Comparison of ENCODE assay signal across 18 cellular contexts in the genomic region with DNA sequence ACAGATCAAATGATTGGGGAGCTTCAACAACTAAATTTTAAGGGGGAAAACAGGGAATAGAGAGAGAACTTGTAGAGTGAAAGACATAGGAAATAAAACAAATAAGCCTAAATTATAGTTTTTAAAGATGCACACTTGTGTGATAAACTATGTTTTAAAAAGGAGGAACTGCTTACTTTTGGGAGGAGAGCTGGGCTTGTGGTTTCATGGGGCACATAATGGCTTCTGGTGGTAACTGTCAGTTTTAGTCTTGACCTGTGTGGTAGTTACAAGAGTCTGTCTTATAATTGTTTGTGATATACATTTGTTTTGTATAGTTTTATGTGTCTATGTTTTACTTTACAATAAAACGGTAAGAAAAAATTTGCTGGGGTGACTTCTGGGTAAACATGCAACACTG.
A peak's percentile ranks its signal among the peaks of the same experiment; 100 is the strongest.
DNase-seq lines count a peak whose midpoint lies in the region; ATAC-seq and TF ChIP-seq lines count a peak whose summit lies in the region.
"Had no signal": no experiment of that assay in that cellular context is flagged by ENCODE, and none has a peak within 500 bp of the region (broad histone marks: within the 10 kb centered on the region; RNA-seq: fewer than 3 reads in every experiment).

No MANE protein-coding gene starts in this region.

- ATAC-seq in GM18498 (IDR thresholded peaks at IDR 0.05; ENCODE audit: unreplicated experiment) (peak; percentile 66), GM21786 (IDR thresholded peaks at IDR 0.05; ENCODE audit: unreplicated experiment) (peak; percentile 30), HG03432 (IDR thresholded peaks at IDR 0.05; ENCODE audit: unreplicated experiment) (peak; percentile 42)
- ATAC-seq: effector memory CD8-positive, alpha-beta T cell; gastrocnemius medialis had no signal

- no peaks in the 10 kb centered on the region for H3K4me1 Mint-ChIP-seq in endodermal cell

- H3K9me3 ChIP-seq in endodermal cell (ENCODE audit: control insufficient read depth, low read length) (no peaks in the 10 kb centered on the region), ascending aorta (no peaks in the 10 kb centered on the region)
- H3K9me3 ChIP-seq: breast epithelium, gastrocnemius medialis, HAP-1, vagina had no signal

- H3K27me3 ChIP-seq in endodermal cell (ENCODE audit: control insufficient read depth, insufficient read depth, low read length, poor library complexity, severe bottlenecking) (no peaks in the 10 kb centered on the region), ascending aorta (no peaks in the 10 kb centered on the region)
- H3K27me3 ChIP-seq: breast epithelium, gastrocnemius medialis, vagina had no signal

- H3K4me3 Mint-ChIP-seq in endodermal cell, result no peak overlapping the region
- H3K4me3 Mint-ChIP-seq: activated naive CD4-positive, alpha-beta T cell treated with anti-CD3 and anti-CD28 coated beads for 36 hours; effector memory CD8-positive, alpha-beta T cell had no signal

- H3K27ac Mint-ChIP-seq in endodermal cell, result no peak overlapping the region
- H3K27ac Mint-ChIP-seq: activated naive CD4-positive, alpha-beta T cell treated with anti-CD3 and anti-CD28 coated beads for 36 hours; effector memory CD8-positive, alpha-beta T cell had no signal

- H3K36me3 ChIP-seq in endodermal cell (ENCODE audit: control insufficient read depth, insufficient read depth, low read length) (no peaks in the 10 kb centered on the region), ascending aorta (no peaks in the 10 kb centered on the region)
- H3K36me3 ChIP-seq: breast epithelium, gastrocnemius medialis, HAP-1, vagina had no signal

- H3K4me1 ChIP-seq in endodermal cell (ENCODE audit: control insufficient read depth, insufficient read depth, low read length) (no peaks in the 10 kb centered on the region), ascending aorta (no peaks in the 10 kb centered on the region)
- H3K4me1 ChIP-seq: breast epithelium, gastrocnemius medialis, vagina had no signal

- H3K27ac ChIP-seq in endodermal cell (ENCODE audit: low read depth, low read length) (no peak overlapping the region), ascending aorta (no peak overlapping the region)
- H3K27ac ChIP-seq: breast epithelium, gastrocnemius medialis, vagina, VCaP had no signal

- H3K4me3 ChIP-seq in endodermal cell (ENCODE audit: low read length) (no peak overlapping the region), ascending aorta (no peak overlapping the region)
- H3K4me3 ChIP-seq: breast epithelium, gastrocnemius medialis, HAP-1, vagina had no signal

- H3K36me3 Mint-ChIP-seq in endodermal cell (ENCODE audit: low read depth), result no peaks in the 10 kb centered on the region

- DNase-seq in RPMI8226 (peak; percentile 42), NCI-H524 (lab: John Stamatoyannopoulos, UW) (no peak), endodermal cell (no peak), ascending aorta (ENCODE audit: low spot score in 2 of 2) (no peak), H4 (ENCODE audit: low spot score) (no peak)
- DNase-seq: activated naive CD4-positive, alpha-beta T cell treated with anti-CD3 and anti-CD28 coated beads for 36 hours; effector memory CD8-positive, alpha-beta T cell; gastrocnemius medialis; NCI-H1417 treated with DMSO at 0.1 percent for 48 hours; NCI-H446 treated with DMSO at 0.1 percent for 48 hours; stimulated activated CD4-positive, alpha-beta T cell treated with anti-CD3 and anti-CD28 coated beads, Interleukin-1b, Interleukin-23, amount 100 ng/mL, for 48 hours had no signal

- WGBS in endodermal cell (ENCODE audit: insufficient coverage in 1 of 2, insufficient read length in 1 of 2), 2 experiments, result 97 to 100% methylated on average over 1 of the region's 1 CpG

- no peaks in the 10 kb centered on the region for H3K27me3 Mint-ChIP-seq in endodermal cell (ENCODE audit: insufficient read depth)
- H3K27me3 Mint-ChIP-seq: effector memory CD8-positive, alpha-beta T cell had no signal

- H3K9ac ChIP-seq in endodermal cell (ENCODE audit: extremely low read depth, low read length, poor library complexity, severe bottlenecking), result no peak overlapping the region

- TF ChIP-seq CTCF in endodermal cell (conservative IDR thresholded peaks at IDR 0.05) (no peak), ascending aorta (IDR thresholded peaks at IDR 0.05) (no peak)

- intact Hi-C loops in ascending aorta (cut with DNase I), result no loop called here

- no peaks in the 10 kb centered on the region for H3K9me3 Mint-ChIP-seq in endodermal cell
- H3K9me3 Mint-ChIP-seq: activated naive CD4-positive, alpha-beta T cell treated with anti-CD3 and anti-CD28 coated beads for 36 hours had no signal
